Comparison of ENCODE assay signal across 10 cellular contexts in the genomic region with DNA sequence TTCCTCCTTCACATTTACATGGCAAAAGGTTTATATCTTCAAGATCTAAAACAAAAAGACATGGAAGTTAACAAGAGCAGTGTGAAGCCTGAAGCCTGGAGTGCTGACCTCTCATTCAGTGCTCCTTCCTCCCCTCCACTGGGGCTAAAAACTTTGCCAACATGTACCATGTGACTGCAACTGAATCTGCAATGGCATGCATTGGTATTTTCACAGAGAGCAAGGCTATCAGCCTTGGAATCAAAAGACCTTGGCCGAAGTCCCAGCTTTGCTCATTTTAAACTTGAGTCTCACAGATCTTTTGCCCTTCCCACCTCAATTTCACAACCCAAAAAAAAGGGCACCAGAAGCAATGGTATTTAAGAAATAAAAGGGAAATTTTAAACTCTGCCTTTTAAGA.
DNase-seq lines count a peak whose midpoint lies in the region; ATAC-seq and TF ChIP-seq lines count a peak whose summit lies in the region.
"Had no signal": no experiment of that assay in that cellular context is flagged by ENCODE, and none has a peak within 500 bp of the region (broad histone marks: within the 10 kb centered on the region; RNA-seq: fewer than 3 reads in every experiment).

No MANE protein-coding gene starts in this region.

- 75% methylated on average over 1 of the region's 1 CpG for WGBS in esophagus muscularis mucosa

- intact Hi-C loops in activated CD4-positive, alpha-beta T cell treated with anti-CD3 and anti-CD28 coated beads, Interleukin-2, amount 10 ng/mL, durations not matched to agents 24 days and 14 days (cut with micrococcal nuclease), result no loop called here
- intact Hi-C loops in esophagus muscularis mucosa (cut with DNase I), result no loop called here

- no peaks in the 10 kb centered on the region for H3K4me1 ChIP-seq in esophagus muscularis mucosa

- H3K4me3 Mint-ChIP-seq in activated CD4-positive, alpha-beta T cell treated with anti-CD3 and anti-CD28 coated beads, Interleukin-2, amount 10 ng/mL, durations not matched to agents 24 days and 14 days, result no peak overlapping the region
- H3K4me3 Mint-ChIP-seq: activated naive CD8-positive, alpha-beta T cell treated with anti-CD3 and anti-CD28 coated beads, Interleukin-2, amount 50 U/mL, for 24 hours had no signal

- H3K27ac Mint-ChIP-seq in activated CD4-positive, alpha-beta T cell treated with anti-CD3 and anti-CD28 coated beads, Interleukin-2, amount 10 ng/mL, durations not matched to agents 24 days and 14 days, result no peak overlapping the region
- H3K27ac Mint-ChIP-seq: activated naive CD8-positive, alpha-beta T cell treated with anti-CD3 and anti-CD28 coated beads, Interleukin-2, amount 50 U/mL, for 24 hours had no signal

- no peaks in the 10 kb centered on the region for H3K27me3 Mint-ChIP-seq in activated CD4-positive, alpha-beta T cell treated with anti-CD3 and anti-CD28 coated beads, Interleukin-2, amount 10 ng/mL, durations not matched to agents 24 days and 14 days

- H3K9me3 ChIP-seq in esophagus muscularis mucosa, result no peaks in the 10 kb centered on the region

- TF ChIP-seq CTCF in esophagus muscularis mucosa (IDR thresholded peaks at IDR 0.05), result no peak

- TF ChIP-seq POLR2A in esophagus muscularis mucosa (IDR thresholded peaks at IDR 0.05; ENCODE audit: low read depth), result no peak

- no peaks in the 10 kb centered on the region for H3K4me1 Mint-ChIP-seq in activated CD4-positive, alpha-beta T cell treated with anti-CD3 and anti-CD28 coated beads, Interleukin-2, amount 10 ng/mL, durations not matched to agents 24 days and 14 days
- H3K4me1 Mint-ChIP-seq: activated naive CD8-positive, alpha-beta T cell treated with anti-CD3 and anti-CD28 coated beads, Interleukin-2, amount 50 U/mL, for 24 hours had no signal

- peak; percentile 98 for ATAC-seq in SK-N-SH treated with all-trans-retinoic acid at 6 μM for 48 hours
- ATAC-seq: activated naive CD8-positive, alpha-beta T cell treated with anti-CD3 and anti-CD28 coated beads, Interleukin-2, amount 50 U/mL, for 24 hours had no signal

- no peak for TF ChIP-seq EP300 in esophagus muscularis mucosa (IDR thresholded peaks at IDR 0.05)

- H3K4me3 ChIP-seq in esophagus muscularis mucosa, result no peak overlapping the region

- no peaks in the 10 kb centered on the region for H3K36me3 ChIP-seq in esophagus muscularis mucosa

- no peaks in the 10 kb centered on the region for H3K9me3 Mint-ChIP-seq in activated CD4-positive, alpha-beta T cell treated with anti-CD3 and anti-CD28 coated beads, Interleukin-2, amount 10 ng/mL, durations not matched to agents 24 days and 14 days
- H3K9me3 Mint-ChIP-seq: activated naive CD8-positive, alpha-beta T cell treated with anti-CD3 and anti-CD28 coated beads, Interleukin-2, amount 50 U/mL, for 24 hours had no signal

- no peaks in the 10 kb centered on the region for H3K27me3 ChIP-seq in esophagus muscularis mucosa

- no peak overlapping the region for H3K27ac ChIP-seq in esophagus muscularis mucosa (replicated peaks in 1 of 4)

- no peaks in the 10 kb centered on the region for H3K36me3 Mint-ChIP-seq in activated CD4-positive, alpha-beta T cell treated with anti-CD3 and anti-CD28 coated beads, Interleukin-2, amount 10 ng/mL, durations not matched to agents 24 days and 14 days (ENCODE audit: low read depth)

- DNase-seq in EH (ENCODE audit: low read depth) (peak; percentile 40), fibroblast of the conjunctiva (ENCODE audit: low read depth) (peak; percentile 80), putamen (ENCODE audit: low spot score) (peak; percentile 16), occipital lobe (lab: John Stamatoyannopoulos, UW) (no peak), esophagus muscularis mucosa (ENCODE audit: extremely low spot score) (no peak), NCI-H1105 (lab: John Stamatoyannopoulos, UW) (no peak)
- no peak for DNase-seq in activated CD4-positive, alpha-beta T cell treated with anti-CD3 and anti-CD28 coated beads, Interleukin-2, amount 10 ng/mL, durations not matched to agents 24 days and 14 days
- DNase-seq: activated naive CD8-positive, alpha-beta T cell treated with anti-CD3 and anti-CD28 coated beads, Interleukin-2, amount 50 U/mL, for 24 hours; KG1 had no signal

TF ChIP-seq in SK-N-SH treated with all-trans-retinoic acid at 6 μM for 48 hours, 23 proteins besides CTCF, POLR2A, EP300 and RAD21:
- no peak for TF ChIP-seq ZFP30 (CRISPR knock-in tag; IDR thresholded peaks at IDR 0.05)
- TF ChIP-seq GLIS3 (CRISPR knock-in tag; IDR thresholded peaks at IDR 0.05), result no peak
- TF ChIP-seq, protein P1, sequence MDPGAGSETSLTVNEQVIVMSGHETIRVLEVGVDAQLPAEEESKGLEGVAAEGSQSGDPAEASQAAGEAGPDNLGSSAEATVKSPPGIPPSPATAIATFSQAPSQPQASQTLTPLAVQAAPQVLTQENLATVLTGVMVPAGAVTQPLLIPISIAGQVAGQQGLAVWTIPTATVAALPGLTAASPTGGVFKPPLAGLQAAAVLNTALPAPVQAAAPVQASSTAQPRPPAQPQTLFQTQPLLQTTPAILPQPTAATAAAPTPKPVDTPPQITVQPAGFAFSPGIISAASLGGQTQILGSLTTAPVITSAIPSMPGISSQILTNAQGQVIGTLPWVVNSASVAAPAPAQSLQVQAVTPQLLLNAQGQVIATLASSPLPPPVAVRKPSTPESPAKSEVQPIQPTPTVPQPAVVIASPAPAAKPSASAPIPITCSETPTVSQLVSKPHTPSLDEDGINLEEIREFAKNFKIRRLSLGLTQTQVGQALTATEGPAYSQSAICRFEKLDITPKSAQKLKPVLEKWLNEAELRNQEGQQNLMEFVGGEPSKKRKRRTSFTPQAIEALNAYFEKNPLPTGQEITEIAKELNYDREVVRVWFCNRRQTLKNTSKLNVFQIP (CRISPR knock-in tag; IDR thresholded peaks at IDR 0.05; ENCODE audit: borderline replicate concordance, low read depth), result no peak
- TF ChIP-seq, protein P2, sequence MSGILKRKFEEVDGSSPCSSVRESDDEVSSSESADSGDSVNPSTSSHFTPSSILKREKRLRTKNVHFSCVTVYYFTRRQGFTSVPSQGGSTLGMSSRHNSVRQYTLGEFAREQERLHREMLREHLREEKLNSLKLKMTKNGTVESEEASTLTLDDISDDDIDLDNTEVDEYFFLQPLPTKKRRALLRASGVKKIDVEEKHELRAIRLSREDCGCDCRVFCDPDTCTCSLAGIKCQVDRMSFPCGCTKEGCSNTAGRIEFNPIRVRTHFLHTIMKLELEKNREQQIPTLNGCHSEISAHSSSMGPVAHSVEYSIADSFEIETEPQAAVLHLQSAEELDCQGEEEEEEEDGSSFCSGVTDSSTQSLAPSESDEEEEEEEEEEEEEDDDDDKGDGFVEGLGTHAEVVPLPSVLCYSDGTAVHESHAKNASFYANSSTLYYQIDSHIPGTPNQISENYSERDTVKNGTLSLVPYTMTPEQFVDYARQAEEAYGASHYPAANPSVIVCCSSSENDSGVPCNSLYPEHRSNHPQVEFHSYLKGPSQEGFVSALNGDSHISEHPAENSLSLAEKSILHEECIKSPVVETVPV (CRISPR knock-in tag; IDR thresholded peaks at IDR 0.05), result no peak
- no peak for TF ChIP-seq ARNTL (CRISPR knock-in tag; IDR thresholded peaks at IDR 0.05; ENCODE audit: borderline replicate concordance, low read depth)
- TF ChIP-seq ZC3H10 (CRISPR knock-in tag; IDR thresholded peaks at IDR 0.05), result no peak
- TF ChIP-seq ISL1 (CRISPR knock-in tag; IDR thresholded peaks at IDR 0.05), result no peak; the same call in 1 of the 2 replicates
- TF ChIP-seq ZNF565 (CRISPR knock-in tag; conservative IDR thresholded peaks at IDR 0.05; ENCODE audit: low read depth), result no peak
TF ChIP-seq in SK-N-SH treated with all-trans-retinoic acid at 6 μM for 48 hours: peak in this region for 0.

Comparison
In these comparisons a context has a peak if more than half of its experiments do, and no peak if none do; other contexts are left out.
1. DNase-seq: peak in EH (single experiment), fibroblast of the conjunctiva (single experiment) and putamen (single experiment); none in occipital lobe (single experiment), activated CD4-positive, alpha-beta T cell treated with anti-CD3 and anti-CD28 coated beads, Interleukin-2, amount 10 ng/mL, durations not matched to agents 24 days and 14 days (single experiment), esophagus muscularis mucosa (single experiment) and NCI-H1105 (single experiment).